ENCODE assay signal across 9 cellular contexts in genomic region chr9:117414906-117415583, GRCh38. TPM values are rescaled to one million over a fixed set of nuclear protein-coding genes. Genes with fewer than 3 reads are reported as not detected.
DNase-seq lines count a peak whose midpoint lies in the region; ATAC-seq and TF ChIP-seq lines count a peak whose summit lies in the region.
"Had no signal": no experiment of that assay in that cellular context is flagged by ENCODE, and none has a peak within 500 bp of the region (broad histone marks: within the 10 kb centered on the region; RNA-seq: fewer than 3 reads in every experiment).

Gene ASTN2 (minus strand): TSS chr9:117415057. CDS start chr9:117414938, 119 bp downstream.

- peaks cover 4% of the 10 kb centered on the region for H3K4me1 ChIP-seq in SJCRH30

- H3K27me3 ChIP-seq in SJCRH30 = no peaks in the 10 kb centered on the region

- peak within 1 kb of the TSS; percentile 40 for H3K27ac ChIP-seq in SJCRH30

- H3K9me3 Mint-ChIP-seq in natural killer cell = no peaks in the 10 kb centered on the region
- H3K9me3 Mint-ChIP-seq: activated naive CD8-positive, alpha-beta T cell treated with anti-CD3 and anti-CD28 coated beads, Interleukin-2, amount 10 ng/mL, durations not matched to agents 7 days and 5 days had no signal

- H3K9me3 ChIP-seq in SJCRH30 (replicated peaks) = no peaks in the 10 kb centered on the region

- H3K4me3 ChIP-seq in SJCRH30 = peak within 1 kb of the TSS; percentile 82

- TF ChIP-seq CTCF in natural killer cell (IDR thresholded peaks at IDR 0.05) = no peak

- H3K27ac Mint-ChIP-seq in natural killer cell = no peak within 1 kb of the TSS
- H3K27ac Mint-ChIP-seq: activated naive CD8-positive, alpha-beta T cell treated with anti-CD3 and anti-CD28 coated beads, Interleukin-2, amount 10 ng/mL, durations not matched to agents 7 days and 5 days had no signal

- H3K36me3 ChIP-seq in SJCRH30 = no peaks in the 10 kb centered on the region; the same call in 1 of the 2 replicates

- H3K36me3 Mint-ChIP-seq in natural killer cell = no peaks in the 10 kb centered on the region
- H3K36me3 Mint-ChIP-seq: activated naive CD8-positive, alpha-beta T cell treated with anti-CD3 and anti-CD28 coated beads, Interleukin-2, amount 10 ng/mL, durations not matched to agents 7 days and 5 days had no signal

- intact Hi-C loops in left ventricle myocardium superior (cut with micrococcal nuclease) (no loop called here), natural killer cell (cut with micrococcal nuclease) (no loop called here)

- no peaks in the 10 kb centered on the region for H3K4me1 Mint-ChIP-seq in natural killer cell
- H3K4me1 Mint-ChIP-seq: activated naive CD8-positive, alpha-beta T cell treated with anti-CD3 and anti-CD28 coated beads, Interleukin-2, amount 10 ng/mL, durations not matched to agents 7 days and 5 days had no signal

- H3K27me3 Mint-ChIP-seq in natural killer cell (ENCODE audit: low read depth in 2 of 2) = peaks cover 24 to 38% of the 10 kb centered on the region in 2 donors

- no peak within 1 kb of the TSS for H3K4me3 Mint-ChIP-seq in natural killer cell
- H3K4me3 Mint-ChIP-seq: activated naive CD8-positive, alpha-beta T cell treated with anti-CD3 and anti-CD28 coated beads, Interleukin-2, amount 10 ng/mL, durations not matched to agents 7 days and 5 days had no signal

- peak; percentile 46 for ATAC-seq in left ventricle myocardium superior
- no peak for ATAC-seq in natural killer cell
- no peak for ATAC-seq in HG03097 (IDR thresholded peaks at IDR 0.05; ENCODE audit: low FRiP score, unreplicated experiment)

- DNase-seq in EH (ENCODE audit: low read depth) = peak; percentile 13
- peak; percentile 79 to 81 for DNase-seq in SJCRH30
- peak; percentile 34 for DNase-seq in left ventricle myocardium superior
- no peak for DNase-seq in renal cortical epithelial cell (ENCODE audit: low read depth)
- no peak for DNase-seq in natural killer cell
- DNase-seq in NCI-H2196 treated with DMSO at 0.1 percent for 48 hours (lab: John Stamatoyannopoulos, UW; ENCODE audit: unreplicated experiment) = no peak
- no peak for DNase-seq in activated effector memory CD4-positive, alpha-beta T cell treated with Interleukin-2 at 50 U/mL for 16 hours

RNA-seq across cellular contexts. Expression of gene ASTN2, which starts in this region (rescaled TPM):
- total RNA-seq in SJCRH30 (2014; rRNA removed; shearing (Covaris generic)) = 18.6 and 19.8 TPM in 2 replicates
- total RNA-seq in left ventricle myocardium superior = 11.3 TPM
- total RNA-seq in renal cortical epithelial cell = 10.8 and 42.2 TPM in 2 replicates
- 1 to 10 TPM; 3.0 to 3.5 (median 3.2) TPM for total RNA-seq in natural killer cell

Comparison
In these comparisons a context has a peak if more than half of its experiments do, and no peak if none do; other contexts are left out.
1. DNase-seq: peak in EH (single experiment), SJCRH30 (2 of 2) and left ventricle myocardium superior (single experiment); none in renal cortical epithelial cell (single experiment), natural killer cell (single experiment), NCI-H2196 treated with DMSO at 0.1 percent for 48 hours (single experiment) and activated effector memory CD4-positive, alpha-beta T cell treated with Interleukin-2 at 50 U/mL for 16 hours (single experiment).